In genomic region chr11:20808328-20808727, GRCh38 we compare ENCODE assay signal across 30 cellular contexts.
"Had no signal": no experiment of that assay in that cellular context is flagged by ENCODE, and none has a peak within 500 bp of the region (broad histone marks: within the 10 kb centered on the region; RNA-seq: fewer than 3 reads in every experiment).

No MANE protein-coding gene starts in this region.

- ATAC-seq: naive thymus-derived CD8-positive, alpha-beta T cell; natural killer cell treated with Interleukin-12 subunit alpha and Interleukin-12 subunit beta and Interleukin-15 and Interleukin-18, amount 100 ng/mL, for 72 hours; psoas muscle; right cardiac atrium; right lobe of liver; stimulated activated memory B cell treated with anti-CD40 and anti-IgM and Interleukin-4, amounts not matched to agents 10 μg/mL and 1 μg/mL and 100 μg/mL, for 72 hours; stimulated activated naive CD8-positive, alpha-beta T cell treated with anti-CD3 and anti-CD28 coated beads, Interleukin-15, amount 100 ng/mL, for 72 hours; stimulated activated naive CD8-positive, alpha-beta T cell treated with anti-CD3 and anti-CD28 coated beads, Interleukin-15, Interleukin-2, amounts not matched to agents 100 U/mL and 50 U/mL, for 24 hours; upper lobe of right lung had no signal

- H3K27me3 ChIP-seq: ovary, right lobe of liver, sigmoid colon, suprapubic skin, testis, tibial artery, transverse colon, upper lobe of right lung, uterus had no signal

- H3K36me3 ChIP-seq: ovary, right lobe of liver, sigmoid colon, suprapubic skin, tibial artery, transverse colon, upper lobe of right lung, uterus had no signal

- H3K4me3 Mint-ChIP-seq: naive thymus-derived CD8-positive, alpha-beta T cell; natural killer cell treated with Interleukin-12 subunit alpha and Interleukin-12 subunit beta and Interleukin-15 and Interleukin-18, amount 100 ng/mL, for 72 hours; nephron progenitor cell; neural crest cell; stimulated activated memory B cell treated with anti-CD40 and anti-IgM and Interleukin-4, amounts not matched to agents 10 μg/mL and 1 μg/mL and 100 μg/mL, for 72 hours; stimulated activated naive CD8-positive, alpha-beta T cell treated with anti-CD3 and anti-CD28 coated beads, Interleukin-15, amount 100 ng/mL, for 72 hours; type B pancreatic cell had no signal

- H3K4me1 ChIP-seq: parathyroid adenoma, psoas muscle, right lobe of liver, sigmoid colon, suprapubic skin, testis, tibial artery, transverse colon, upper lobe of right lung, uterus had no signal

- H3K36me3 Mint-ChIP-seq: natural killer cell treated with Interleukin-12 subunit alpha and Interleukin-12 subunit beta and Interleukin-15 and Interleukin-18, amount 100 ng/mL, for 72 hours; stimulated activated memory B cell treated with anti-CD40 and anti-IgM and Interleukin-4, amounts not matched to agents 10 μg/mL and 1 μg/mL and 100 μg/mL, for 72 hours; type B pancreatic cell had no signal

- H3K9me3 Mint-ChIP-seq: type B pancreatic cell had no signal

- H3K4me1 Mint-ChIP-seq: naive thymus-derived CD8-positive, alpha-beta T cell; nephron progenitor cell; neural crest cell; stimulated activated memory B cell treated with anti-CD40 and anti-IgM and Interleukin-4, amounts not matched to agents 10 μg/mL and 1 μg/mL and 100 μg/mL, for 72 hours; stimulated activated naive CD8-positive, alpha-beta T cell treated with anti-CD3 and anti-CD28 coated beads, Interleukin-15, amount 100 ng/mL, for 72 hours had no signal

- H2AFZ ChIP-seq: parathyroid adenoma had no signal

- H3K9me3 ChIP-seq: ovary, psoas muscle, right lobe of liver, sigmoid colon, testis, upper lobe of right lung, uterus had no signal

- H3K9ac ChIP-seq: parathyroid adenoma had no signal

- H3K79me2 ChIP-seq: parathyroid adenoma had no signal

- H3K4me3 ChIP-seq: ovary, psoas muscle, right lobe of liver, sigmoid colon, suprapubic skin, testis, tibial artery, transverse colon, upper lobe of right lung, uterus had no signal

- H3K27ac ChIP-seq: ovary, parathyroid adenoma, psoas muscle, right lobe of liver, sigmoid colon, suprapubic skin, testis, tibial artery, transverse colon, upper lobe of right lung, uterus had no signal

- H3K27me3 Mint-ChIP-seq: naive thymus-derived CD8-positive, alpha-beta T cell; natural killer cell treated with Interleukin-12 subunit alpha and Interleukin-12 subunit beta and Interleukin-15 and Interleukin-18, amount 100 ng/mL, for 72 hours; progenitor cell of endocrine pancreas; stimulated activated memory B cell treated with anti-CD40 and anti-IgM and Interleukin-4, amounts not matched to agents 10 μg/mL and 1 μg/mL and 100 μg/mL, for 72 hours; stimulated activated naive CD8-positive, alpha-beta T cell treated with anti-CD3 and anti-CD28 coated beads, Interleukin-15, amount 100 ng/mL, for 72 hours; type B pancreatic cell had no signal

- H3K27ac Mint-ChIP-seq: naive thymus-derived CD8-positive, alpha-beta T cell; natural killer cell treated with Interleukin-12 subunit alpha and Interleukin-12 subunit beta and Interleukin-15 and Interleukin-18, amount 100 ng/mL, for 72 hours; nephron progenitor cell; progenitor cell of endocrine pancreas; stimulated activated memory B cell treated with anti-CD40 and anti-IgM and Interleukin-4, amounts not matched to agents 10 μg/mL and 1 μg/mL and 100 μg/mL, for 72 hours; stimulated activated naive CD8-positive, alpha-beta T cell treated with anti-CD3 and anti-CD28 coated beads, Interleukin-15, amount 100 ng/mL, for 72 hours; type B pancreatic cell had no signal

- DNase-seq: naive thymus-derived CD8-positive, alpha-beta T cell; nephron progenitor cell; occipital lobe; ovary; posterior cingulate gyrus; psoas muscle; right lobe of liver; sigmoid colon; small intestine; stimulated activated CD4-positive, alpha-beta T cell treated with anti-CD3 and anti-CD28 coated beads, Interleukin-1b, Interleukin-23, amount 100 ng/mL, for 48 hours; stimulated activated CD4-positive, alpha-beta T cell treated with anti-CD3 and anti-CD28 coated beads, Interleukin-4, amount 100 ng/mL, for 1 hour; stimulated activated CD4-positive, alpha-beta T cell treated with anti-CD3 and anti-CD28 coated beads, Interleukin-4, amount 100 ng/mL, for 4 hours; stimulated activated CD8-positive, alpha-beta memory T cell treated with anti-CD3 and anti-CD28 coated beads, Interleukin-4, amount 100 ng/mL, for 48 hours; stimulated activated naive CD4-positive, alpha-beta T cell; stimulated activated naive CD8-positive, alpha-beta T cell treated with anti-CD3 and anti-CD28 coated beads, Interleukin-15, amount 100 ng/mL, for 72 hours; stimulated activated naive CD8-positive, alpha-beta T cell treated with anti-CD3 and anti-CD28 coated beads, Interleukin-15, Interleukin-2, amounts not matched to agents 100 U/mL and 50 U/mL, for 24 hours; substantia nigra; testis; tibial artery; transverse colon; upper lobe of right lung; uterus had no signal
